8 cellular contexts compared by ENCODE assay signal in the genomic region with DNA sequence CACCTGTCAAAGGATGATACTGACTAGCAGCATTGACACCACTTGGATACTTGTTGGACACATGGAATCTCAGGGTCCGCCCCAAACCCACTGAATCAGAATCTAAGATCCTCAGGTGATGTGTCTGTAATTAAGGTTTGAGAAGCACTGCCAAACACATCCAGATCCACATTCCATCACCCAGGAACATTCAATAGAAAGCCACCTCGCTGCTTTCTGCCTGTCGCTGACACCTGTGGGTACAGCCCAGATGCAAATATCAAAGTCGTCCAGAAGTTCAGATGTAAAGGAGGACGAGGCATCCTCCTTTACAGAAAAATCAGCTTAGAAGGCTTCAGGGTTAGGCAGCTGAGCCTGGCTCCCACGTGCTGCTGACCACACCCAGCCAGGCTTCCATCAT.
"Had no signal": no experiment of that assay in that cellular context is flagged by ENCODE, and none has a peak within 500 bp of the region (broad histone marks: within the 10 kb centered on the region; RNA-seq: fewer than 3 reads in every experiment).

No MANE protein-coding gene starts in this region.

- H3K27me3 Mint-ChIP-seq: IgD-negative memory B cell had no signal

- H3K27ac ChIP-seq: HL-60, KMS-11 had no signal

- H3K9me3 Mint-ChIP-seq: IgD-negative memory B cell had no signal

- ATAC-seq: HepG2, K562 had no signal

- H3K36me3 Mint-ChIP-seq: IgD-negative memory B cell had no signal

- H3K4me3 ChIP-seq: K562 had no signal

- DNase-seq: IMR-90, KBM-7, KG1 had no signal
